8 cellular contexts compared by ENCODE assay signal in the genomic region with DNA sequence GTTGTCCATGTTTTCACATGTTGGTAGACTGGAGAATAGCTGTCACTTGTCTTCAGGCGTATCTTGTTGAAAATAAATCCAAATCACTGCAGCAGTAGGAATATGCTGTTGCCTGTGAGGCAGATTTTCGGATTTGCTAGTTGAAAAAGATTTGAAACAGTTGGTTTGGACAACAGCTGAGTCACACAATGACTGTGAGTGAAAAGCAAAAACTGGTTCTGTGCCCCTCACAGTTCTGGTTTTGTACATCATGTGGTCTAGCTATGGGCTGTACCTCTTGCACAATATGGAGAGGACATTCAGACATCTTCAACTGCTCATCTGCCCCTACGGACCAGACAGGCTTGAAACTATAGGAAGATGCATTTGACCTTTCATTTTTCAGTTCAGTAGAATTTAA. TPM values are rescaled to one million over a fixed set of nuclear protein-coding genes. Genes with fewer than 3 reads are reported as not detected.
A peak's percentile ranks its signal among the peaks of the same experiment; 100 is the strongest.
DNase-seq lines count a peak whose midpoint lies in the region; ATAC-seq, FAIRE-seq and TF ChIP-seq lines count a peak whose summit lies in the region.

No MANE protein-coding gene starts in this region.

- peak in 2 of 7 donors; percentile 16 to 56 for DNase-seq in adrenal gland
- DNase-seq in keratinocyte (ENCODE audit: low read depth, low spot score) = no peak
- no peak for DNase-seq in suprapubic skin (ENCODE audit: low spot score in 2 of 2)
- DNase-seq in anterior cingulate cortex (lab: John Stamatoyannopoulos, UW) = no peak
- DNase-seq in NCI-H82 (lab: John Stamatoyannopoulos, UW) = no peak

- WGBS in HUES64 = 77% methylated on average over 3 of the region's 3 CpGs
- WGBS in adrenal gland, 4 donors = 4 to 7% (median 6%) methylated on average over 3 of the region's 3 CpGs
- WGBS in suprapubic skin = 11% methylated on average over 3 of the region's 3 CpGs

- dilution Hi-C loops in keratinocyte (cut with MboI; ENCODE audit: extremely low pct_ligation_motif_present, low sequenced_read_pairs) = no loop called here

- H3K9ac ChIP-seq in HUES64 (ENCODE audit: low read depth, low read length) (peak overlapping the region; percentile 98), keratinocyte (ENCODE audit: control insufficient read depth, extremely low read depth, insufficient read depth, low read length) (peak overlapping the region; percentile 95)

- H3K4me3 ChIP-seq in ACC112 (ENCODE audit: low read depth, low read length) = peak overlapping the region; percentile 90
- H3K4me3 ChIP-seq in HUES64 (ENCODE audit: low read length) = peak overlapping the region; percentile 97
- H3K4me3 ChIP-seq in adrenal gland = peak overlapping the region in 1 of 4 donors; percentile 95
- peak overlapping the region; percentile 60 to 97 (median 84) for H3K4me3 ChIP-seq in keratinocyte (ENCODE audit: control insufficient read depth in 2 of 3, extremely low read depth in 1 of 3, insufficient read depth in 2 of 3, low read depth in 1 of 3, low read length in 3 of 3)
- peak overlapping the region; percentile 97 for H3K4me3 ChIP-seq in suprapubic skin

- FAIRE-seq in keratinocyte (lab: Jason Lieb, UNC) = peak; percentile 49

- H3K79me2 ChIP-seq in ACC112 (ENCODE audit: control insufficient read depth, insufficient read depth, low read length, unreplicated experiment) = peaks cover 93% of the 10 kb centered on the region
- H3K79me2 ChIP-seq in keratinocyte (ENCODE audit: control insufficient read depth, insufficient read depth, low read length) = peaks cover 88% of the 10 kb centered on the region

- H3K27me3 ChIP-seq in ACC112 (ENCODE audit: insufficient read depth, low read length) = no peaks in the 10 kb centered on the region
- no peaks in the 10 kb centered on the region; the same call in 1 of the 2 replicates for H3K27me3 ChIP-seq in HUES64 (ENCODE audit: insufficient read depth, low read length)
- no peaks in the 10 kb centered on the region for H3K27me3 ChIP-seq in adrenal gland
- H3K27me3 ChIP-seq in keratinocyte (ENCODE audit: control insufficient read depth, extremely low read depth, insufficient read depth, low read length) = no peaks in the 10 kb centered on the region
- no peaks in the 10 kb centered on the region for H3K27me3 ChIP-seq in suprapubic skin

- no peaks in the 10 kb centered on the region for H3K9me3 ChIP-seq in HUES64 (ENCODE audit: insufficient read depth, low read depth, low read length)
- H3K9me3 ChIP-seq in adrenal gland (replicated peaks in 1 of 3) = no peaks in the 10 kb centered on the region
- H3K9me3 ChIP-seq in keratinocyte (ENCODE audit: control insufficient read depth, low read depth, low read length) = no peaks in the 10 kb centered on the region
- no peaks in the 10 kb centered on the region for H3K9me3 ChIP-seq in suprapubic skin

- H3K36me3 ChIP-seq in ACC112 (ENCODE audit: insufficient read depth, low read length) = no peaks in the 10 kb centered on the region; the same call in 1 of the 2 replicates
- H3K36me3 ChIP-seq in HUES64 (ENCODE audit: insufficient read depth, low read length) = peaks cover 10% of the 10 kb centered on the region
- peaks cover 0 to 6% of the 10 kb centered on the region in 2 donors for H3K36me3 ChIP-seq in adrenal gland (replicated peaks in 1 of 2)
- peaks cover 5 to 24% of the 10 kb centered on the region in 2 experiments for H3K36me3 ChIP-seq in keratinocyte (ENCODE audit: control insufficient read depth in 2 of 2, extremely low read depth in 1 of 2, insufficient read depth in 2 of 2, low read length in 2 of 2)
- no peaks in the 10 kb centered on the region for H3K36me3 ChIP-seq in suprapubic skin

- no peak overlapping the region for H2AFZ ChIP-seq in ACC112 (ENCODE audit: low read length, unreplicated experiment)
- no peak overlapping the region for H2AFZ ChIP-seq in keratinocyte (ENCODE audit: control insufficient read depth, low read length)

- peak in 1 of 2 donors; percentile 67 for TF ChIP-seq POLR2A in adrenal gland (IDR thresholded peaks at IDR 0.05)
- TF ChIP-seq POLR2A in suprapubic skin (IDR thresholded peaks at IDR 0.05) = peak in 1 of 2 donors; percentile 54

- peaks cover 46% of the 10 kb centered on the region for H3K4me1 ChIP-seq in ACC112 (ENCODE audit: control insufficient read depth, insufficient read depth, low read length, unreplicated experiment)
- peaks cover 21% of the 10 kb centered on the region; the same call in 1 of the 2 replicates for H3K4me1 ChIP-seq in HUES64 (ENCODE audit: insufficient read depth, low read length)
- peaks cover 58 to 64% of the 10 kb centered on the region in 2 donors for H3K4me1 ChIP-seq in adrenal gland (replicated peaks in 1 of 2)
- H3K4me1 ChIP-seq in keratinocyte (ENCODE audit: control insufficient read depth, extremely low read depth, insufficient read depth, low read length) = peaks cover 53% of the 10 kb centered on the region
- peaks cover 71% of the 10 kb centered on the region for H3K4me1 ChIP-seq in suprapubic skin

- TF ChIP-seq EP300 in suprapubic skin (IDR thresholded peaks at IDR 0.05) = no peak

- peaks cover 13% of the 10 kb centered on the region for H3K9me1 ChIP-seq in keratinocyte (ENCODE audit: control insufficient read depth, extremely low read depth, insufficient read depth, low read length)

- intact Hi-C loops in adrenal gland (cut with DNase I) = loop anchor here in 1 of 2 donors (10.0 kb wide), 1 partner anchor 350 kb away; a partner anchor contains a TSS

- no peak for TF ChIP-seq CTCF in adrenal gland (IDR thresholded peaks at IDR 0.05)
- no peak for TF ChIP-seq CTCF in keratinocyte (optimal IDR thresholded peaks at IDR 0.05 in 1 of 3, IDR thresholded peaks at IDR 0.05 in 1 of 3, conservative IDR thresholded peaks at IDR 0.05 in 1 of 3; ENCODE audit: extremely low read depth in 1 of 3, insufficient read depth in 2 of 3, low read length in 3 of 3)
- TF ChIP-seq CTCF in suprapubic skin (IDR thresholded peaks at IDR 0.05) = no peak

- peaks cover 52% of the 10 kb centered on the region for H4K20me1 ChIP-seq in keratinocyte (ENCODE audit: control insufficient read depth, extremely low read depth, insufficient read depth, low read length)

- H3K27ac ChIP-seq in ACC112 (ENCODE audit: low read depth, low read length) = peak overlapping the region; percentile 89
- no peak overlapping the region for H3K27ac ChIP-seq in HUES64 (ENCODE audit: low read depth, low read length)
- peak overlapping the region; percentile 94 to 100 (median 100) for H3K27ac ChIP-seq in adrenal gland
- H3K27ac ChIP-seq in keratinocyte (ENCODE audit: control insufficient read depth, insufficient read depth, low read length) = peak overlapping the region; percentile 88
- H3K27ac ChIP-seq in suprapubic skin = peak overlapping the region; percentile 98

- H3K4me2 ChIP-seq in keratinocyte (ENCODE audit: control insufficient read depth, extremely low read depth, insufficient read depth, low read depth, low read length) = peak overlapping the region; percentile 85

- ATAC-seq in HG03097 (IDR thresholded peaks at IDR 0.05; ENCODE audit: low FRiP score, unreplicated experiment) = no peak

RNA-seq across cellular contexts. Expression of a gene that starts 1.8 kb away (rescaled TPM):
- 237 TPM for polyA plus RNA-seq in HUES64 (2013, experiment 1 of 2)
- polyA plus RNA-seq in HUES64 (2013, experiment 2 of 2) = 240 TPM
- total RNA-seq in adrenal gland = 100 to 1,000 TPM; 345 to 611 (median 381) TPM
- 100 to 1,000 TPM; 274 to 510 (median 384) TPM for polyA plus RNA-seq in adrenal gland
- polyA plus RNA-seq in keratinocyte = 295 to 451 TPM (median 325 TPM) in 3 replicates
- 343 TPM for polyA plus RNA-seq in keratinocyte (2011; ENCODE audit: low read depth)
- polyA plus RNA-seq in keratinocyte (2011; cell fraction: cytosol; rRNA removed) = 346 and 552 TPM in 2 replicates
- 224 and 326 TPM in 2 replicates for polyA plus RNA-seq in keratinocyte (2011; cell fraction: nucleus; rRNA removed)
- 371 and 391 TPM in 2 replicates for polyA plus RNA-seq in keratinocyte (2012; ENCODE audit: low replicate concordance)
- polyA minus RNA-seq in keratinocyte = 457 to 846 TPM (median 598 TPM) in 3 replicates
- 776 TPM for polyA minus RNA-seq in keratinocyte (2011; cell fraction: cytosol; rRNA and poly(A)+ RNA removed)
- polyA minus RNA-seq in keratinocyte (2011; cell fraction: nucleus; rRNA and poly(A)+ RNA removed) = 151 and 170 TPM in 2 replicates
- total RNA-seq in suprapubic skin = 100 to 1,000 TPM; 284 to 385 (median 362) TPM

RNA-seq across cellular contexts. Expression of a gene that starts 18.8 kb away (rescaled TPM):
- 21.1 TPM for polyA plus RNA-seq in HUES64 (2013, experiment 1 of 2)
- 18.2 TPM for polyA plus RNA-seq in HUES64 (2013, experiment 2 of 2)
- total RNA-seq in adrenal gland (10 to 100 TPM in 6 of 8 donors, 1 to 10 TPM in 2; 8.0 to 24.8 (median 15.4) TPM), suprapubic skin (10 to 100 TPM; 10.6 to 32.3 (median 17.1) TPM)
- polyA plus RNA-seq in adrenal gland (10 to 100 TPM in 2 of 3 donors, 1 to 10 TPM in 1; 5.0 to 42.0 (median 36.0) TPM), keratinocyte (8.2 to 11.9 TPM (median 10.0 TPM) in 3 replicates)
- 8.0 TPM for polyA plus RNA-seq in keratinocyte (2011; ENCODE audit: low read depth)
- 4.4 and 10.2 TPM in 2 replicates for polyA plus RNA-seq in keratinocyte (2011; cell fraction: cytosol; rRNA removed)
- polyA plus RNA-seq in keratinocyte (2011; cell fraction: nucleus; rRNA removed) = 21.2 and 27.6 TPM in 2 replicates
- polyA plus RNA-seq in keratinocyte (2012; ENCODE audit: low replicate concordance) = 12.5 and 16.4 TPM in 2 replicates
- 0.99 to 7.7 TPM (median 1.2 TPM) in 3 replicates for polyA minus RNA-seq in keratinocyte
- 7.7 TPM for polyA minus RNA-seq in keratinocyte (2011; cell fraction: cytosol; rRNA and poly(A)+ RNA removed)
- polyA minus RNA-seq in keratinocyte (2011; cell fraction: nucleus; rRNA and poly(A)+ RNA removed) = 2.4 and 2.8 TPM in 2 replicates

RNA-seq across cellular contexts. Expression of a gene that starts 24.8 kb away (rescaled TPM):
- polyA plus RNA-seq in HUES64 (2013, experiment 1 of 2) = 47.5 TPM
- polyA plus RNA-seq in HUES64 (2013, experiment 2 of 2) = 53.4 TPM
- total RNA-seq in adrenal gland (100 to 1,000 TPM in 2 of 8 donors, 10 to 100 TPM in 6; 56.4 to 120 (median 70.8) TPM), suprapubic skin (100 to 1,000 TPM in 3 of 4 donors, 10 to 100 TPM in 1; 99.3 to 161 (median 119) TPM)
- polyA plus RNA-seq in adrenal gland (100 to 1,000 TPM in 2 of 3 donors, 10 to 100 TPM in 1; 25.1 to 309 (median 303) TPM), keratinocyte (28.4 to 53.7 TPM (median 49.3 TPM) in 3 replicates)
- 23.9 TPM for polyA plus RNA-seq in keratinocyte (2011; ENCODE audit: low read depth)
- polyA plus RNA-seq in keratinocyte (2011; cell fraction: cytosol; rRNA removed) = 22.0 and 52.1 TPM in 2 replicates
- polyA plus RNA-seq in keratinocyte (2011; cell fraction: nucleus; rRNA removed) = 47.4 and 62.3 TPM in 2 replicates
- polyA plus RNA-seq in keratinocyte (2012; ENCODE audit: low replicate concordance) = 34.4 and 51.8 TPM in 2 replicates
- 19.2 to 36.3 TPM (median 26.1 TPM) in 3 replicates for polyA minus RNA-seq in keratinocyte
- polyA minus RNA-seq in keratinocyte (2011; cell fraction: cytosol; rRNA and poly(A)+ RNA removed) = 48.9 TPM
- polyA minus RNA-seq in keratinocyte (2011; cell fraction: nucleus; rRNA and poly(A)+ RNA removed) = 9.9 and 18.3 TPM in 2 replicates

RNA-seq across cellular contexts. Expression of a gene that starts 55.8 kb away (rescaled TPM):
- 85.7 TPM for polyA plus RNA-seq in HUES64 (2013, experiment 1 of 2)
- polyA plus RNA-seq in HUES64 (2013, experiment 2 of 2) = 83.2 TPM
- 100 to 1,000 TPM; 162 to 427 (median 236) TPM for total RNA-seq in adrenal gland
- polyA plus RNA-seq in adrenal gland = 100 to 1,000 TPM in 2 of 3 donors, 10 to 100 TPM in 1; 42.3 to 414 (median 388) TPM
- 412 to 877 TPM (median 450 TPM) in 3 replicates for polyA plus RNA-seq in keratinocyte
- polyA plus RNA-seq in keratinocyte (2011; ENCODE audit: low read depth) = 259 TPM
- polyA plus RNA-seq in keratinocyte (2011; cell fraction: cytosol; rRNA removed) = 279 and 743 TPM in 2 replicates
- 254 and 303 TPM in 2 replicates for polyA plus RNA-seq in keratinocyte (2011; cell fraction: nucleus; rRNA removed)
- 421 and 447 TPM in 2 replicates for polyA plus RNA-seq in keratinocyte (2012; ENCODE audit: low replicate concordance)
- polyA minus RNA-seq in keratinocyte = 198 to 329 TPM (median 216 TPM) in 3 replicates
- 557 TPM for polyA minus RNA-seq in keratinocyte (2011; cell fraction: cytosol; rRNA and poly(A)+ RNA removed)
- 106 and 141 TPM in 2 replicates for polyA minus RNA-seq in keratinocyte (2011; cell fraction: nucleus; rRNA and poly(A)+ RNA removed)
- 100 to 1,000 TPM; 384 to 510 (median 421) TPM for total RNA-seq in suprapubic skin
